1 cellular context compared by ENCODE assay signal in genomic region chr14:70600382-70601157, GRCh38.
TF ChIP-seq lines count a peak whose summit lies in the region.

A gene with protein sequence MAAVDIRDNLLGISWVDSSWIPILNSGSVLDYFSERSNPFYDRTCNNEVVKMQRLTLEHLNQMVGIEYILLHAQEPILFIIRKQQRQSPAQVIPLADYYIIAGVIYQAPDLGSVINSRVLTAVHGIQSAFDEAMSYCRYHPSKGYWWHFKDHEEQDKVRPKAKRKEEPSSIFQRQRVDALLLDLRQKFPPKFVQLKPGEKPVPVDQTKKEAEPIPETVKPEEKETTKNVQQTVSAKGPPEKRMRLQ (minus strand): TSS chr14:70600655. CDS start chr14:70600637, 18 bp downstream.

TF ChIP-seq in GM12878, 131 proteins besides CTCF, POLR2A, EP300 and RAD21 (continued from another document and continues in another):
- peak; percentile 60 for TF ChIP-seq ATF7 (IDR thresholded peaks at IDR 0.05; ENCODE audit: low read depth)
- peak; percentile 99 for TF ChIP-seq CREB1 (IDR thresholded peaks at IDR 0.05; ENCODE audit: low read depth)
- TF ChIP-seq NKRF (conservative IDR thresholded peaks at IDR 0.05): no peak
- TF ChIP-seq, protein P1, sequence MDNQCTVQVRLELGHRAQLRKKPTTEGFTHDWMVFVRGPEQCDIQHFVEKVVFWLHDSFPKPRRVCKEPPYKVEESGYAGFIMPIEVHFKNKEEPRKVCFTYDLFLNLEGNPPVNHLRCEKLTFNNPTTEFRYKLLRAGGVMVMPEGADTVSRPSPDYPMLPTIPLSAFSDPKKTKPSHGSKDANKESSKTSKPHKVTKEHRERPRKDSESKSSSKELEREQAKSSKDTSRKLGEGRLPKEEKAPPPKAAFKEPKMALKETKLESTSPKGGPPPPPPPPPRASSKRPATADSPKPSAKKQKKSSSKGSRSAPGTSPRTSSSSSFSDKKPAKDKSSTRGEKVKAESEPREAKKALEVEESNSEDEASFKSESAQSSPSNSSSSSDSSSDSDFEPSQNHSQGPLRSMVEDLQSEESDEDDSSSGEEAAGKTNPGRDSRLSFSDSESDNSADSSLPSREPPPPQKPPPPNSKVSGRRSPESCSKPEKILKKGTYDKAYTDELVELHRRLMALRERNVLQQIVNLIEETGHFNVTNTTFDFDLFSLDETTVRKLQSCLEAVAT (IDR thresholded peaks at IDR 0.05): peak; percentile 74
- peak in 1 of 2 experiments; percentile 92; a peak in 2 of 4 replicates for TF ChIP-seq SRF (IDR thresholded peaks at IDR 0.05; ENCODE audit: low read depth in 2 of 2, low read length in 2 of 2)
- TF ChIP-seq RELA (IDR thresholded peaks at IDR 0.05; ENCODE audit: borderline replicate concordance, partially characterized antibody): no peak
- no peak for TF ChIP-seq SREBF2 (IDR thresholded peaks at IDR 0.05; ENCODE audit: low read length)
- peak; percentile 63; the same call in 2 of the 3 replicates for TF ChIP-seq POU2F2 (IDR thresholded peaks at IDR 0.05; ENCODE audit: borderline replicate concordance, low read depth, low read length)
- TF ChIP-seq RAD51 (IDR thresholded peaks at IDR 0.05): no peak
- TF ChIP-seq ZNF592 (IDR thresholded peaks at IDR 0.05): no peak
- no peak for TF ChIP-seq NFYA (IDR thresholded peaks at IDR 0.05; ENCODE audit: borderline replicate concordance, low read depth, low read length)
- TF ChIP-seq CBX3 (IDR thresholded peaks at IDR 0.05; ENCODE audit: borderline replicate concordance, low read depth): no peak
- TF ChIP-seq CHD2 (IDR thresholded peaks at IDR 0.05; ENCODE audit: borderline replicate concordance, low read depth, low read length): peak; percentile 41; the same call in 1 of the 2 replicates
- no peak for TF ChIP-seq FOS (IDR thresholded peaks at IDR 0.05; ENCODE audit: borderline replicate concordance, extremely low read depth, insufficient read length)
- TF ChIP-seq KDM1A (IDR thresholded peaks at IDR 0.05; ENCODE audit: borderline replicate concordance): no peak
- peak; percentile 78 for TF ChIP-seq FOXK2 (IDR thresholded peaks at IDR 0.05)
- no peak; the same call in 1 of the 2 replicates for TF ChIP-seq ASH2L (IDR thresholded peaks at IDR 0.05; ENCODE audit: borderline replicate concordance, low read depth)
- no peak for TF ChIP-seq ZNF24 (IDR thresholded peaks at IDR 0.05)
- TF ChIP-seq ZBTB33 (IDR thresholded peaks at IDR 0.05): no peak
- TF ChIP-seq TCF3 (IDR thresholded peaks at IDR 0.05; ENCODE audit: borderline replicate concordance, insufficient read depth, low read depth, low read length): 0 out of 2 replicates have a peak, but pooled peaks have one; percentile 22
- TF ChIP-seq HSF1 (IDR thresholded peaks at IDR 0.05; ENCODE audit: low read depth, low read length): no peak
- no peak for TF ChIP-seq E2F4 (IDR thresholded peaks at IDR 0.05; ENCODE audit: low read depth, low read length)
- no peak for TF ChIP-seq ZNF217 (IDR thresholded peaks at IDR 0.05)
- TF ChIP-seq SMARCA5 (IDR thresholded peaks at IDR 0.05): no peak
- no peak for TF ChIP-seq TARDBP (IDR thresholded peaks at IDR 0.05; ENCODE audit: borderline replicate concordance)
- TF ChIP-seq ZBTB4 (CRISPR knock-in tag; IDR thresholded peaks at IDR 0.05): no peak
- TF ChIP-seq RBBP5 (conservative IDR thresholded peaks at IDR 0.05): no peak
- TF ChIP-seq DPF2 (IDR thresholded peaks at IDR 0.05): no peak
- TF ChIP-seq E2F8 (IDR thresholded peaks at IDR 0.05; ENCODE audit: low read depth, partially characterized antibody): peak; percentile 89
- no peak for TF ChIP-seq PKNOX1 (IDR thresholded peaks at IDR 0.05)
- TF ChIP-seq JUNB (IDR thresholded peaks at IDR 0.05): no peak
- TF ChIP-seq, protein P2, sequence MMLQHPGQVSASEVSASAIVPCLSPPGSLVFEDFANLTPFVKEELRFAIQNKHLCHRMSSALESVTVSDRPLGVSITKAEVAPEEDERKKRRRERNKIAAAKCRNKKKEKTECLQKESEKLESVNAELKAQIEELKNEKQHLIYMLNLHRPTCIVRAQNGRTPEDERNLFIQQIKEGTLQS (IDR thresholded peaks at IDR 0.05; ENCODE audit: borderline replicate concordance, extremely low read depth, low read depth, low read length): peak; percentile 91
- peak; percentile 52; the same call in 1 of the 2 replicates for TF ChIP-seq SIN3A (IDR thresholded peaks at IDR 0.05; ENCODE audit: low read depth, low read length)
- no peak for TF ChIP-seq CBX5 (IDR thresholded peaks at IDR 0.05; ENCODE audit: low read depth)
- no peak for TF ChIP-seq HDGF (IDR thresholded peaks at IDR 0.05)
